ENCODE assay signal across 8 cellular contexts in the genomic region with DNA sequence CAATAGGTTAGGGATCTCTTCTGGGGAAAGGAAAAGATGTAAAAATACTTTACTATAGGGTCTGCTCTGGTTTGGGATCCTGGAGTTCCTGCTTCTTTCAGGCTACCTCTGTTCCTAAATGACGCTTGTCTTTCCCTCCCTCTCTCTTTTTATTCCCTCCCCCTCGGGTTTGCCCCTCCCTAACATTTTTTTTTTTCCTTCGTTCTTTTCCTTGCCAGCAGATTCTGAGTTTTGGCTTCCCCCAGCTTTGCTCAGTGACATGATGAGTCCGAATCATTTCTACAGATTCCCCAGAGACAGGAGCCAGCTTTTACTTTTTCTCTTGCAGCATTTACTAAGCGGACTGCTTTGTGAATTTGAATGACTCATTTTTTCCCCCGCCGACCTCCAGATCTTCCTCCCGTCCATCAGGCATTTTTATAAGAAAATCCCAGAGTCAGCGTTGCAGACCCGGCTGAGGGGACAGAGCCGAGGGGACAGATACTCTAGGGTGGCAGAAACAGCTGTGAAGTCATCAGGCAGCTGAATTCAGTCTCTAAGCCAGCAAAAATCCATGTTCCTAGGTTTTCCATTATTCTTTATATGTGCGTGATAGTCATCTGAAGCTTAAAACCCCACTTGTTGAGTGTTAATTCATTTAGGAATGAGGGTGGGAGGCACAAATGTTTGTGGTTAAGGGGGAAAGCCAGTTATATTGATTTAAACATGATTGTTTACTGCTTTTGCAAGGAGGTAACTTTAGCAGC. TPM values are rescaled to one million over a fixed set of nuclear protein-coding genes. Genes with fewer than 3 reads are reported as not detected.
DNase-seq lines count a peak whose midpoint lies in the region; ATAC-seq and TF ChIP-seq lines count a peak whose summit lies in the region.

A gene with protein sequence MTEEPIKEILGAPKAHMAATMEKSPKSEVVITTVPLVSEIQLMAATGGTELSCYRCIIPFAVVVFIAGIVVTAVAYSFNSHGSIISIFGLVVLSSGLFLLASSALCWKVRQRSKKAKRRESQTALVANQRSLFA (minus strand): TSS at position 123 of the 746 bp plus-strand sequence. CDS start 1,794 bp downstream, outside the sequence.

- CTCF ChIA-PET in Calu3 (lab: Charles Lee): interaction anchor here (1.0 kb wide), 1 partner anchor 10 kb away, joined by 3 read pairs; no protein-coding TSS in a partner anchor
- CTCF ChIA-PET in RWPE1 (lab: Yijun Ruan, JAX): no interaction called here

- no peaks in the 10 kb centered on the region for H3K27me3 ChIP-seq in rectal smooth muscle tissue (ENCODE audit: control insufficient read depth, insufficient read depth, low read length)

- H3K4me1 ChIP-seq in rectal smooth muscle tissue (ENCODE audit: control insufficient read depth, insufficient read depth, low read length): peaks cover 18% of the 10 kb centered on the region

- DNase-seq in Calu3: no peak
- DNase-seq in T1000 (lab: John Stamatoyannopoulos, UW): peak; percentile 74
- DNase-seq in glutamatergic neuron: no peak
- no peak for DNase-seq in middle frontal gyrus (ENCODE audit: extremely low spot score, low spot score)
- no peak for DNase-seq in activated naive CD4-positive, alpha-beta T cell treated with anti-CD3 and anti-CD28 coated beads, Interleukin-2, amount 50 U/mL, for 72 hours (ENCODE audit: low spot score in 2 of 2)
- DNase-seq in RWPE1 (ENCODE audit: low spot score): no peak
- DNase-seq in NCI-H2081 treated with DMSO at 0.1 percent for 48 hours (lab: John Stamatoyannopoulos, UW): no peak

- peak within 1 kb of the TSS; percentile 68 for H3K27ac ChIP-seq in rectal smooth muscle tissue (ENCODE audit: low read depth, low read length)
- H3K27ac ChIP-seq in RWPE1: no peak within 1 kb of the TSS

- H3K9ac ChIP-seq in rectal smooth muscle tissue (ENCODE audit: low read length): no peak within 1 kb of the TSS

- TF ChIP-seq CTCF in Calu3 (IDR thresholded peaks at IDR 0.05; ENCODE audit: unreplicated experiment): no peak
- TF ChIP-seq CTCF in glutamatergic neuron (IDR thresholded peaks at IDR 0.05; ENCODE audit: partially characterized antibody, unreplicated experiment): no peak
- TF ChIP-seq CTCF in RWPE1 (conservative IDR thresholded peaks at IDR 0.05; ENCODE audit: low read depth): no peak

- H3K9me3 Mint-ChIP-seq in Calu3 (ENCODE audit: low read depth, unreplicated experiment) (no peaks in the 10 kb centered on the region), glutamatergic neuron (ENCODE audit: unreplicated experiment) (peaks cover 2% of the 10 kb centered on the region)
- no peaks in the 10 kb centered on the region for H3K9me3 Mint-ChIP-seq in activated naive CD4-positive, alpha-beta T cell treated with anti-CD3 and anti-CD28 coated beads, Interleukin-2, amount 50 U/mL, for 72 hours

- no TSS peak for BruUV-seq in Calu3 (replicated peaks; lab: Mats Ljungman, UMichigan)

- POLR2A ChIA-PET in RWPE1 (lab: Yijun Ruan, JAX; ENCODE audit: low non-redundant PET): no interaction called here

- H3K4me1 Mint-ChIP-seq in Calu3 (ENCODE audit: low read depth, unreplicated experiment): peaks cover 21% of the 10 kb centered on the region
- H3K4me1 Mint-ChIP-seq in glutamatergic neuron (ENCODE audit: low read depth, unreplicated experiment): peaks cover 30% of the 10 kb centered on the region

- H3K36me3 Mint-ChIP-seq in Calu3 (ENCODE audit: insufficient read depth, unreplicated experiment) (peaks cover 4% of the 10 kb centered on the region), glutamatergic neuron (ENCODE audit: unreplicated experiment) (no peaks in the 10 kb centered on the region)
- no peaks in the 10 kb centered on the region for H3K36me3 Mint-ChIP-seq in activated naive CD4-positive, alpha-beta T cell treated with anti-CD3 and anti-CD28 coated beads, Interleukin-2, amount 50 U/mL, for 72 hours

- intact Hi-C loops in Calu3 (cut with micrococcal nuclease; ENCODE audit: unreplicated experiment): no loop called here

- peak within 1 kb of the TSS; percentile 51 for H3K4me3 Mint-ChIP-seq in Calu3 (ENCODE audit: low read depth, unreplicated experiment)
- H3K4me3 Mint-ChIP-seq in glutamatergic neuron (ENCODE audit: unreplicated experiment): peak within 1 kb of the TSS; percentile 81

- no peak for ATAC-seq in activated naive CD4-positive, alpha-beta T cell treated with anti-CD3 and anti-CD28 coated beads, Interleukin-2, amount 50 U/mL, for 72 hours

- peaks cover 12% of the 10 kb centered on the region for H3K27me3 Mint-ChIP-seq in Calu3 (ENCODE audit: unreplicated experiment)
- H3K27me3 Mint-ChIP-seq in glutamatergic neuron (ENCODE audit: unreplicated experiment): peaks cover 2% of the 10 kb centered on the region

- no peaks in the 10 kb centered on the region for H3K36me3 ChIP-seq in rectal smooth muscle tissue (ENCODE audit: control insufficient read depth, insufficient read depth, low read length)

- H3K4me3 ChIP-seq in rectal smooth muscle tissue (ENCODE audit: low read length): peak within 1 kb of the TSS; percentile 48

- no peak within 1 kb of the TSS for H3K27ac Mint-ChIP-seq in Calu3 (ENCODE audit: unreplicated experiment)
- H3K27ac Mint-ChIP-seq in glutamatergic neuron (ENCODE audit: unreplicated experiment): peak within 1 kb of the TSS; percentile 50
- H3K27ac Mint-ChIP-seq in activated naive CD4-positive, alpha-beta T cell treated with anti-CD3 and anti-CD28 coated beads, Interleukin-2, amount 50 U/mL, for 72 hours: no peak within 1 kb of the TSS

RNA-seq across cellular contexts. Expression of the gene that starts here (rescaled TPM):
- total RNA-seq in Calu3 (2022) (not detected in 2 replicates), glutamatergic neuron (ENCODE audit: unreplicated experiment) (1.4 TPM)
- not detected for total RNA-seq in activated naive CD4-positive, alpha-beta T cell treated with anti-CD3 and anti-CD28 coated beads, Interleukin-2, amount 50 U/mL, for 72 hours
